In genomic region chr1:36355811-36356210, GRCh38 we compare ENCODE assay signal across 15 cellular contexts. TPM values are rescaled to one million over a fixed set of nuclear protein-coding genes. Genes with fewer than 3 reads are reported as not detected.
A peak's percentile ranks its signal among the peaks of the same experiment; 100 is the strongest.
DNase-seq lines count a peak whose midpoint lies in the region; ATAC-seq and TF ChIP-seq lines count a peak whose summit lies in the region.
"Had no signal": no experiment of that assay in that cellular context is flagged by ENCODE, and none has a peak within 500 bp of the region (broad histone marks: within the 10 kb centered on the region; RNA-seq: fewer than 3 reads in every experiment).

No MANE protein-coding gene starts in this region.

- no peaks in the 10 kb centered on the region for H3K4me1 ChIP-seq in endodermal cell (ENCODE audit: control insufficient read depth, insufficient read depth, low read length)
- peaks cover 29% of the 10 kb centered on the region for H3K4me1 ChIP-seq in mammary epithelial cell (ENCODE audit: insufficient read depth, low read length)

- WGBS in endodermal cell (ENCODE audit: insufficient coverage in 1 of 2, insufficient read length in 1 of 2), 2 experiments, result 80 to 91% methylated on average over 4 of the region's 4 CpGs
- 83% methylated on average over 4 of the region's 4 CpGs for WGBS in mammary epithelial cell (ENCODE audit: low coverage, missing lambda C conversion rate)

- H3K9me3 ChIP-seq in endodermal cell (ENCODE audit: control insufficient read depth, low read length) (no peaks in the 10 kb centered on the region), mammary epithelial cell (replicated peaks; ENCODE audit: insufficient read depth, low read length) (no peaks in the 10 kb centered on the region)
- H3K9me3 ChIP-seq: BLaER1 had no signal

- no TSS peak for BruUV-seq in mammary epithelial cell (replicated peaks; lab: Mats Ljungman, UMichigan)

- no peak overlapping the region for H3K9ac ChIP-seq in endodermal cell (ENCODE audit: extremely low read depth, low read length, poor library complexity, severe bottlenecking)
- no peak overlapping the region for H3K9ac ChIP-seq in mammary epithelial cell (ENCODE audit: insufficient read depth, low read length)
- H3K9ac ChIP-seq: BLaER1, KMS-11 had no signal

- no peak for DNase-seq in activated naive CD4-positive, alpha-beta T cell treated with anti-CD3 and anti-CD28 coated beads, Interleukin-2, amount 50 U/mL, for 72 hours (ENCODE audit: low spot score in 2 of 2)
- no peak for DNase-seq in activated naive CD4-positive, alpha-beta T cell treated with Interleukin-2 at 50 U/mL for 16 hours
- DNase-seq in endodermal cell, result no peak
- no peak for DNase-seq in stimulated activated naive B cell treated with anti-CD40 and anti-IgM and Interleukin-4, amounts not matched to agents 10 μg/mL and 1 μg/mL and 100 μg/mL, for 72 hours
- no peak for DNase-seq in mammary epithelial cell
- DNase-seq: NCI-H1048, NCI-H1436 treated with DMSO at 0.1 percent for 48 hours, NCI-H2029 treated with DMSO at 0.1 percent for 48 hours, NCI-H2171 treated with DMSO at 0.1 percent for 48 hours, NCI-H748 treated with DMSO at 0.1 percent for 48 hours, OCI-M1, SHP77 treated with DMSO at 0.1 percent for 48 hours had no signal

- TF ChIP-seq CTCF in endodermal cell (conservative IDR thresholded peaks at IDR 0.05), result peak; percentile 50
- TF ChIP-seq CTCF in mammary epithelial cell (conservative IDR thresholded peaks at IDR 0.05 in 1 of 2, IDR thresholded peaks at IDR 0.05 in 1 of 2; ENCODE audit: extremely low read depth in 1 of 2, insufficient read depth in 1 of 2, low read depth in 1 of 2, low read length in 2 of 2), result no peak

- no peak for ATAC-seq in activated naive CD4-positive, alpha-beta T cell treated with anti-CD3 and anti-CD28 coated beads, Interleukin-2, amount 50 U/mL, for 72 hours
- no peak for ATAC-seq in stimulated activated naive B cell treated with anti-CD40 and anti-IgM and Interleukin-4, amounts not matched to agents 10 μg/mL and 1 μg/mL and 100 μg/mL, for 72 hours (replicated peaks)
- no peak for ATAC-seq in HG03175 (IDR thresholded peaks at IDR 0.05; ENCODE audit: unreplicated experiment)

- no peaks in the 10 kb centered on the region for H4K20me1 ChIP-seq in mammary epithelial cell (ENCODE audit: insufficient read depth, low read length)

- no peaks in the 10 kb centered on the region for H3K9me3 Mint-ChIP-seq in activated naive CD4-positive, alpha-beta T cell treated with anti-CD3 and anti-CD28 coated beads, Interleukin-2, amount 50 U/mL, for 72 hours
- no peaks in the 10 kb centered on the region for H3K9me3 Mint-ChIP-seq in endodermal cell
- H3K9me3 Mint-ChIP-seq in stimulated activated naive B cell treated with anti-CD40 and anti-IgM and Interleukin-4, amounts not matched to agents 10 μg/mL and 1 μg/mL and 100 μg/mL, for 72 hours, result no peaks in the 10 kb centered on the region

- CTCF ChIA-PET in mammary epithelial cell (lab: Charles Lee; ENCODE audit: low non-redundant PET), result no interaction called here

- no peak overlapping the region for H3K4me3 Mint-ChIP-seq in endodermal cell
- H3K4me3 Mint-ChIP-seq in stimulated activated naive B cell treated with anti-CD40 and anti-IgM and Interleukin-4, amounts not matched to agents 10 μg/mL and 1 μg/mL and 100 μg/mL, for 72 hours, result no peak overlapping the region

- H2AFZ ChIP-seq in mammary epithelial cell (ENCODE audit: low read depth, low read length), result no peak overlapping the region

- H3K4me1 Mint-ChIP-seq in endodermal cell, result peaks cover 6% of the 10 kb centered on the region
- H3K4me1 Mint-ChIP-seq in stimulated activated naive B cell treated with anti-CD40 and anti-IgM and Interleukin-4, amounts not matched to agents 10 μg/mL and 1 μg/mL and 100 μg/mL, for 72 hours, result peaks cover 29 to 41% of the 10 kb centered on the region in 2 donors

- intact Hi-C loops in mammary epithelial cell (cut with micrococcal nuclease), result no loop called here

- H3K36me3 Mint-ChIP-seq in activated naive CD4-positive, alpha-beta T cell treated with anti-CD3 and anti-CD28 coated beads, Interleukin-2, amount 50 U/mL, for 72 hours, result peaks cover 5 to 20% of the 10 kb centered on the region in 2 donors
- H3K36me3 Mint-ChIP-seq in endodermal cell (ENCODE audit: low read depth), result peaks cover 67% of the 10 kb centered on the region
- peaks cover 47 to 61% of the 10 kb centered on the region in 2 donors for H3K36me3 Mint-ChIP-seq in stimulated activated naive B cell treated with anti-CD40 and anti-IgM and Interleukin-4, amounts not matched to agents 10 μg/mL and 1 μg/mL and 100 μg/mL, for 72 hours

- dilution Hi-C loops in mammary epithelial cell (cut with HindIII; ENCODE audit: low sequenced_read_pairs), result loop anchor here (5.0 kb wide), 2 partner anchors 36 to 86 kb away; no protein-coding TSS in a partner anchor

- no peak overlapping the region for H3K4me2 ChIP-seq in mammary epithelial cell (ENCODE audit: insufficient read depth, low read depth, low read length)
- H3K4me2 ChIP-seq: BLaER1, KMS-11 had no signal

- peak overlapping the region; percentile 37 to 69 for H3K27ac Mint-ChIP-seq in activated naive CD4-positive, alpha-beta T cell treated with anti-CD3 and anti-CD28 coated beads, Interleukin-2, amount 50 U/mL, for 72 hours
- H3K27ac Mint-ChIP-seq in endodermal cell, result peak overlapping the region; percentile 49
- H3K27ac Mint-ChIP-seq in stimulated activated naive B cell treated with anti-CD40 and anti-IgM and Interleukin-4, amounts not matched to agents 10 μg/mL and 1 μg/mL and 100 μg/mL, for 72 hours, result peak overlapping the region; percentile 70

- H3K79me2 ChIP-seq in mammary epithelial cell (ENCODE audit: insufficient read depth, low read length), result peaks cover under 1% of the 10 kb centered on the region

- H3K27me3 ChIP-seq in endodermal cell (ENCODE audit: control insufficient read depth, insufficient read depth, low read length, poor library complexity, severe bottlenecking), result no peaks in the 10 kb centered on the region
- no peaks in the 10 kb centered on the region for H3K27me3 ChIP-seq in mammary epithelial cell (ENCODE audit: insufficient read depth, low read length)
- H3K27me3 ChIP-seq: BLaER1 had no signal

- H3K27me3 Mint-ChIP-seq in endodermal cell (ENCODE audit: insufficient read depth), result no peaks in the 10 kb centered on the region
- no peaks in the 10 kb centered on the region for H3K27me3 Mint-ChIP-seq in stimulated activated naive B cell treated with anti-CD40 and anti-IgM and Interleukin-4, amounts not matched to agents 10 μg/mL and 1 μg/mL and 100 μg/mL, for 72 hours

- H3K27ac ChIP-seq in endodermal cell (ENCODE audit: low read depth, low read length) (no peak overlapping the region), mammary epithelial cell (ENCODE audit: insufficient read depth, low read depth, low read length) (no peak overlapping the region)
- H3K27ac ChIP-seq: BLaER1, KMS-11 had no signal

- in situ Hi-C loops in mammary epithelial cell (cut with MboI; ENCODE audit: low sequenced_read_pairs in 2 of 2), result no loop called here

- H3K4me3 ChIP-seq in endodermal cell (ENCODE audit: low read length), result no peak overlapping the region
- no peak overlapping the region for H3K4me3 ChIP-seq in mammary epithelial cell (replicated peaks in 1 of 3; ENCODE audit: insufficient read depth in 1 of 3, low read depth in 2 of 3, low read length in 3 of 3)
- H3K4me3 ChIP-seq: BLaER1 had no signal

- H3K36me3 ChIP-seq in endodermal cell (ENCODE audit: control insufficient read depth, insufficient read depth, low read length) (peaks cover 73% of the 10 kb centered on the region), mammary epithelial cell (ENCODE audit: insufficient read depth, low read length) (peaks cover 6% of the 10 kb centered on the region)

RNA-seq across cellular contexts. Expression of gene STK40, which starts 29.9 kb away (rescaled TPM):
- total RNA-seq in activated naive CD4-positive, alpha-beta T cell treated with anti-CD3 and anti-CD28 coated beads, Interleukin-2, amount 50 U/mL, for 72 hours, result 10 to 100 TPM; 25.9 to 42.0 TPM
- 10 to 100 TPM; 19.4 to 32.4 TPM for total RNA-seq in endodermal cell
- 39.4 TPM for polyA plus RNA-seq in endodermal cell (2013, experiment 1 of 2)
- 38.5 TPM for polyA plus RNA-seq in endodermal cell (2013, experiment 2 of 2)
- total RNA-seq in mammary epithelial cell, result 10 to 100 TPM; 13.2 to 21.3 TPM
- polyA plus RNA-seq in mammary epithelial cell, result 10.5 TPM
- polyA minus RNA-seq in mammary epithelial cell, result 50.5 TPM

RNA-seq across cellular contexts. Expression of gene EVA1B, which starts 32.4 kb away (rescaled TPM):
- 1 to 10 TPM; 2.0 to 4.2 TPM for total RNA-seq in activated naive CD4-positive, alpha-beta T cell treated with anti-CD3 and anti-CD28 coated beads, Interleukin-2, amount 50 U/mL, for 72 hours
- total RNA-seq in endodermal cell (10 to 100 TPM; 14.1 to 16.3 TPM), mammary epithelial cell (1 to 10 TPM; 9.2 to 10.0 TPM)
- 26.5 TPM for polyA plus RNA-seq in endodermal cell (2013, experiment 1 of 2)
- 28.6 TPM for polyA plus RNA-seq in endodermal cell (2013, experiment 2 of 2)
- polyA plus RNA-seq in mammary epithelial cell, result 1.9 TPM
- not detected for polyA minus RNA-seq in mammary epithelial cell

RNA-seq across cellular contexts. Expression of gene LSM10, which starts 41.9 kb away (rescaled TPM):
- 10 to 100 TPM; 34.3 to 34.6 TPM for total RNA-seq in activated naive CD4-positive, alpha-beta T cell treated with anti-CD3 and anti-CD28 coated beads, Interleukin-2, amount 50 U/mL, for 72 hours
- 10 to 100 TPM; 37.5 to 45.6 TPM for total RNA-seq in endodermal cell
- 31.2 TPM for polyA plus RNA-seq in endodermal cell (2013, experiment 1 of 2)
- polyA plus RNA-seq in endodermal cell (2013, experiment 2 of 2), result 32.0 TPM
- 10 to 100 TPM; 10.8 to 34.9 TPM for total RNA-seq in mammary epithelial cell
- 55.3 TPM for polyA plus RNA-seq in mammary epithelial cell
- 24.0 TPM for polyA minus RNA-seq in mammary epithelial cell

RNA-seq across cellular contexts. Expression of gene SH3D21, which starts 49.6 kb away (rescaled TPM):
- 10 to 100 TPM in 1 of 2 donors, 1 to 10 TPM in 1; 4.4 to 47.1 TPM for total RNA-seq in activated naive CD4-positive, alpha-beta T cell treated with anti-CD3 and anti-CD28 coated beads, Interleukin-2, amount 50 U/mL, for 72 hours
- total RNA-seq in endodermal cell (10 to 100 TPM; 14.7 to 15.5 TPM), mammary epithelial cell (10 to 100 TPM in 1 of 2 donors, 1 to 10 TPM in 1; 7.8 to 26.0 TPM)
- polyA plus RNA-seq in endodermal cell (2013, experiment 1 of 2), result 11.3 TPM
- polyA plus RNA-seq in endodermal cell (2013, experiment 2 of 2), result 12.9 TPM
- 6.3 TPM for polyA plus RNA-seq in mammary epithelial cell
- polyA minus RNA-seq in mammary epithelial cell, result 6.4 TPM
